ENCODE assay signal across 1 cellular context in genomic region chr16:27235055-27235937, GRCh38.
A peak's percentile ranks its signal among the peaks of the same experiment; 100 is the strongest.
TF ChIP-seq lines count a peak whose summit lies in the region.

No MANE protein-coding gene starts in this region.

TF ChIP-seq in HEK293, 187 proteins besides CTCF, POLR2A, EP300 and RAD21 (continued from another document and continues in another):
- TF ChIP-seq KLF8 (tag by site-specific recombination; IDR thresholded peaks at IDR 0.05) (no peak), GFI1B (tag by site-specific recombination; IDR thresholded peaks at IDR 0.05) (0 out of 2 replicates have a peak, but pooled peaks have one; percentile 36), ZNF629 (tag by site-specific recombination; IDR thresholded peaks at IDR 0.05) (peak; percentile 26; the same call in 1 of the 2 replicates), ZBTB49 (tag by site-specific recombination; IDR thresholded peaks at IDR 0.05; ENCODE audit: low read depth) (no peak), ATF2 (tag by site-specific recombination; IDR thresholded peaks at IDR 0.05; ENCODE audit: low read depth) (no peak), HOXD13 (CRISPR knock-in tag; IDR thresholded peaks at IDR 0.05; ENCODE audit: borderline replicate concordance) (no peak), ZNF155 (tag by site-specific recombination; IDR thresholded peaks at IDR 0.05) (no peak), ZNF274 (IDR thresholded peaks at IDR 0.05; ENCODE audit: low read length) (no peak), ZNF274 (tag by site-specific recombination; IDR thresholded peaks at IDR 0.05; ENCODE audit: borderline replicate concordance) (no peak), ZNF473 (tag by site-specific recombination; IDR thresholded peaks at IDR 0.05) (no peak), GLI2 (tag by site-specific recombination; IDR thresholded peaks at IDR 0.05; ENCODE audit: borderline replicate concordance, low read depth) (no peak), ZNF114 (tag by site-specific recombination; IDR thresholded peaks at IDR 0.05) (no peak), ZNF23 (tag by site-specific recombination; IDR thresholded peaks at IDR 0.05; ENCODE audit: borderline replicate concordance) (no peak), ZNF830 (tag by site-specific recombination; IDR thresholded peaks at IDR 0.05; ENCODE audit: low read depth) (no peak), ZSCAN23 (tag by site-specific recombination; IDR thresholded peaks at IDR 0.05) (no peak), ZNF426 (tag by site-specific recombination; IDR thresholded peaks at IDR 0.05) (no peak), ZNF2 (tag by site-specific recombination; IDR thresholded peaks at IDR 0.05) (peak; percentile 95), MZF1 (tag by site-specific recombination; IDR thresholded peaks at IDR 0.05; ENCODE audit: borderline replicate concordance) (no peak), ZNF777 (tag by site-specific recombination; IDR thresholded peaks at IDR 0.05; ENCODE audit: borderline replicate concordance) (no peak), ZNF654 (tag by site-specific recombination; IDR thresholded peaks at IDR 0.05; ENCODE audit: low read depth) (peak; percentile 80), ZIC2 (tag by site-specific recombination; IDR thresholded peaks at IDR 0.05) (no peak), ZNF138 (tag by site-specific recombination; IDR thresholded peaks at IDR 0.05; ENCODE audit: borderline replicate concordance) (no peak), PATZ1 (tag by site-specific recombination; IDR thresholded peaks at IDR 0.05) (peak; percentile 40; the same call in 1 of the 2 replicates), ZBTB17 (tag by site-specific recombination; IDR thresholded peaks at IDR 0.05) (no peak), ZNF707 (tag by site-specific recombination; IDR thresholded peaks at IDR 0.05) (no peak), ZNF548 (tag by site-specific recombination; IDR thresholded peaks at IDR 0.05) (no peak), FEZF1 (tag by site-specific recombination; IDR thresholded peaks at IDR 0.05) (no peak), ZNF350 (tag by site-specific recombination; IDR thresholded peaks at IDR 0.05) (no peak), ZNF701 (tag by site-specific recombination; IDR thresholded peaks at IDR 0.05) (no peak), ZFP41 (tag by site-specific recombination; IDR thresholded peaks at IDR 0.05; ENCODE audit: borderline replicate concordance) (no peak), ZNF514 (tag by site-specific recombination; IDR thresholded peaks at IDR 0.05) (no peak), ZNF571 (tag by site-specific recombination; IDR thresholded peaks at IDR 0.05) (no peak), ZNF555 (tag by site-specific recombination; conservative IDR thresholded peaks at IDR 0.05) (no peak), ZNF416 (tag by site-specific recombination; IDR thresholded peaks at IDR 0.05) (no peak), ZBTB26 (tag by site-specific recombination; optimal IDR thresholded peaks at IDR 0.05) (no peak), TRIM28 (IDR thresholded peaks at IDR 0.05; ENCODE audit: borderline replicate concordance, low read length) (0 out of 2 replicates have a peak, but pooled peaks have one; percentile 14), ZBTB20 (tag by site-specific recombination; IDR thresholded peaks at IDR 0.05) (no peak), ZNF785 (tag by site-specific recombination; IDR thresholded peaks at IDR 0.05) (no peak), OSR2 (tag by site-specific recombination; IDR thresholded peaks at IDR 0.05) (peak; percentile 33; the same call in 1 of the 2 replicates)
- TF ChIP-seq, protein P1, sequence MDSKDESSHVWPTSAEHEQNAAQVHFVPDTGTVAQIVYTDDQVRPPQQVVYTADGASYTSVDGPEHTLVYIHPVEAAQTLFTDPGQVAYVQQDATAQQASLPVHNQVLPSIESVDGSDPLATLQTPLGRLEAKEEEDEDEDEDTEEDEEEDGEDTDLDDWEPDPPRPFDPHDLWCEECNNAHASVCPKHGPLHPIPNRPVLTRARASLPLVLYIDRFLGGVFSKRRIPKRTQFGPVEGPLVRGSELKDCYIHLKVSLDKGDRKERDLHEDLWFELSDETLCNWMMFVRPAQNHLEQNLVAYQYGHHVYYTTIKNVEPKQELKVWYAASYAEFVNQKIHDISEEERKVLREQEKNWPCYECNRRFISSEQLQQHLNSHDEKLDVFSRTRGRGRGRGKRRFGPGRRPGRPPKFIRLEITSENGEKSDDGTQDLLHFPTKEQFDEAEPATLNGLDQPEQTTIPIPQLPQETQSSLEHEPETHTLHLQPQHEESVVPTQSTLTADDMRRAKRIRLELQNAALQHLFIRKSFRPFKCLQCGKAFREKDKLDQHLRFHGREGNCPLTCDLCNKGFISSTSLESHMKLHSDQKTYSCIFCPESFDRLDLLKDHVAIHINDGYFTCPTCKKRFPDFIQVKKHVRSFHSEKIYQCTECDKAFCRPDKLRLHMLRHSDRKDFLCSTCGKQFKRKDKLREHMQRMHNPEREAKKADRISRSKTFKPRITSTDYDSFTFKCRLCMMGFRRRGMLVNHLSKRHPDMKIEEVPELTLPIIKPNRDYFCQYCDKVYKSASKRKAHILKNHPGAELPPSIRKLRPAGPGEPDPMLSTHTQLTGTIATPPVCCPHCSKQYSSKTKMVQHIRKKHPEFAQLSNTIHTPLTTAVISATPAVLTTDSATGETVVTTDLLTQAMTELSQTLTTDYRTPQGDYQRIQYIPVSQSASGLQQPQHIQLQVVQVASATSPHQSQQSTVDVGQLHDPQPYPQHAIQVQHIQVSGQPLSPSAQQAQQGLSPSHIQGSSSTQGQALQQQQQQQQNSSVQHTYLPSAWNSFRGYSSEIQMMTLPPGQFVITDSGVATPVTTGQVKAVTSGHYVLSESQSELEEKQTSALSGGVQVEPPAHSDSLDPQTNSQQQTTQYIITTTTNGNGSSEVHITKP (tag by site-specific recombination; IDR thresholded peaks at IDR 0.05), result peak; percentile 80
- TF ChIP-seq, protein P2, sequence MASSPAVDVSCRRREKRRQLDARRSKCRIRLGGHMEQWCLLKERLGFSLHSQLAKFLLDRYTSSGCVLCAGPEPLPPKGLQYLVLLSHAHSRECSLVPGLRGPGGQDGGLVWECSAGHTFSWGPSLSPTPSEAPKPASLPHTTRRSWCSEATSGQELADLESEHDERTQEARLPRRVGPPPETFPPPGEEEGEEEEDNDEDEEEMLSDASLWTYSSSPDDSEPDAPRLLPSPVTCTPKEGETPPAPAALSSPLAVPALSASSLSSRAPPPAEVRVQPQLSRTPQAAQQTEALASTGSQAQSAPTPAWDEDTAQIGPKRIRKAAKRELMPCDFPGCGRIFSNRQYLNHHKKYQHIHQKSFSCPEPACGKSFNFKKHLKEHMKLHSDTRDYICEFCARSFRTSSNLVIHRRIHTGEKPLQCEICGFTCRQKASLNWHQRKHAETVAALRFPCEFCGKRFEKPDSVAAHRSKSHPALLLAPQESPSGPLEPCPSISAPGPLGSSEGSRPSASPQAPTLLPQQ (tag by site-specific recombination; IDR thresholded peaks at IDR 0.05), result 0 out of 2 replicates have a peak, but pooled peaks have one; percentile 33
- TF ChIP-seq, protein P3, sequence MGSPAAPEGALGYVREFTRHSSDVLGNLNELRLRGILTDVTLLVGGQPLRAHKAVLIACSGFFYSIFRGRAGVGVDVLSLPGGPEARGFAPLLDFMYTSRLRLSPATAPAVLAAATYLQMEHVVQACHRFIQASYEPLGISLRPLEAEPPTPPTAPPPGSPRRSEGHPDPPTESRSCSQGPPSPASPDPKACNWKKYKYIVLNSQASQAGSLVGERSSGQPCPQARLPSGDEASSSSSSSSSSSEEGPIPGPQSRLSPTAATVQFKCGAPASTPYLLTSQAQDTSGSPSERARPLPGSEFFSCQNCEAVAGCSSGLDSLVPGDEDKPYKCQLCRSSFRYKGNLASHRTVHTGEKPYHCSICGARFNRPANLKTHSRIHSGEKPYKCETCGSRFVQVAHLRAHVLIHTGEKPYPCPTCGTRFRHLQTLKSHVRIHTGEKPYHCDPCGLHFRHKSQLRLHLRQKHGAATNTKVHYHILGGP (tag by site-specific recombination; IDR thresholded peaks at IDR 0.05), result peak; percentile 8; the same call in 1 of the 2 replicates
- TF ChIP-seq, protein P4, sequence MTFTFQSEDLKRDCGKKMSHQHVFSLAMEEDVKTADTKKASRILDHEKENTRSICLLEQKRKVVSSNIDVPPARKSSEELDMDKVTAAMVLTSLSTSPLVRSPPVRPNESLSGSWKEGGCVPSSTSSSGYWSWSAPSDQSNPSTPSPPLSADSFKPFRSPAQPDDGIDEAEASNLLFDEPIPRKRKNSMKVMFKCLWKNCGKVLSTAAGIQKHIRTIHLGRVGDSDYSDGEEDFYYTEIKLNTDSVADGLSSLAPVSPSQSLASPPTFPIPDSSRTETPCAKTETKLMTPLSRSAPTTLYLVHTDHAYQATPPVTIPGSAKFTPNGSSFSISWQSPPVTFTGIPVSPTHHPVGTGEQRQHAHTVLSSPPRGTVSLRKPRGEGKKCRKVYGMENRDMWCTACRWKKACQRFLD (tag by site-specific recombination; IDR thresholded peaks at IDR 0.05), result no peak
- TF ChIP-seq, protein P5, sequence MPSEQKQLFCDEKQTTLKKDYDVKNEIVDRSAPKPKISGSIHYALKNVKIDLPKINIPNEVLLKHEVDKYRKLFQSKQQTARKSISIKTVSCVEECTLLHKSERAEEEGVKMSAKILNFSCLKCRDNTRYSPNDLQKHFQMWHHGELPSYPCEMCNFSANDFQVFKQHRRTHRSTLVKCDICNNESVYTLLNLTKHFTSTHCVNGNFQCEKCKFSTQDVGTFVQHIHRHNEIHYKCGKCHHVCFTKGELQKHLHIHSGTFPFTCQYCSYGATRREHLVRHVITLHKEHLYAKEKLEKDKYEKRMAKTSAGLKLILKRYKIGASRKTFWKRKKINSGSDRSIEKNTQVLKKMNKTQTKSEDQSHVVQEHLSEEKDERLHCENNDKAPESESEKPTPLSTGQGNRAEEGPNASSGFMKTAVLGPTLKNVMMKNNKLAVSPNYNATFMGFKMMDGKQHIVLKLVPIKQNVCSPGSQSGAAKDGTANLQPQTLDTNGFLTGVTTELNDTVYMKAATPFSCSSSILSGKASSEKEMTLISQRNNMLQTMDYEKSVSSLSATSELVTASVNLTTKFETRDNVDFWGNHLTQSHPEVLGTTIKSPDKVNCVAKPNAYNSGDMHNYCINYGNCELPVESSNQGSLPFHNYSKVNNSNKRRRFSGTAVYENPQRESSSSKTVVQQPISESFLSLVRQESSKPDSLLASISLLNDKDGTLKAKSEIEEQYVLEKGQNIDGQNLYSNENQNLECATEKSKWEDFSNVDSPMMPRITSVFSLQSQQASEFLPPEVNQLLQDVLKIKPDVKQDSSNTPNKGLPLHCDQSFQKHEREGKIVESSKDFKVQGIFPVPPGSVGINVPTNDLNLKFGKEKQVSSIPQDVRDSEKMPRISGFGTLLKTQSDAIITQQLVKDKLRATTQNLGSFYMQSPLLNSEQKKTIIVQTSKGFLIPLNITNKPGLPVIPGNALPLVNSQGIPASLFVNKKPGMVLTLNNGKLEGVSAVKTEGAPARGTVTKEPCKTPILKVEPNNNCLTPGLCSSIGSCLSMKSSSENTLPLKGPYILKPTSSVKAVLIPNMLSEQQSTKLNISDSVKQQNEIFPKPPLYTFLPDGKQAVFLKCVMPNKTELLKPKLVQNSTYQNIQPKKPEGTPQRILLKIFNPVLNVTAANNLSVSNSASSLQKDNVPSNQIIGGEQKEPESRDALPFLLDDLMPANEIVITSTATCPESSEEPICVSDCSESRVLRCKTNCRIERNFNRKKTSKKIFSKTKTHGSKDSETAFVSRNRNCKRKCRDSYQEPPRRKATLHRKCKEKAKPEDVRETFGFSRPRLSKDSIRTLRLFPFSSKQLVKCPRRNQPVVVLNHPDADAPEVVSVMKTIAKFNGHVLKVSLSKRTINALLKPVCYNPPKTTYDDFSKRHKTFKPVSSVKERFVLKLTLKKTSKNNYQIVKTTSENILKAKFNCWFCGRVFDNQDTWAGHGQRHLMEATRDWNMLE (tag by site-specific recombination; conservative IDR thresholded peaks at IDR 0.05; ENCODE audit: low read depth), result 0 out of 2 replicates have a peak, but pooled peaks have one; percentile 25
